Comparison of ENCODE assay signal across 8 cellular contexts in the genomic region with DNA sequence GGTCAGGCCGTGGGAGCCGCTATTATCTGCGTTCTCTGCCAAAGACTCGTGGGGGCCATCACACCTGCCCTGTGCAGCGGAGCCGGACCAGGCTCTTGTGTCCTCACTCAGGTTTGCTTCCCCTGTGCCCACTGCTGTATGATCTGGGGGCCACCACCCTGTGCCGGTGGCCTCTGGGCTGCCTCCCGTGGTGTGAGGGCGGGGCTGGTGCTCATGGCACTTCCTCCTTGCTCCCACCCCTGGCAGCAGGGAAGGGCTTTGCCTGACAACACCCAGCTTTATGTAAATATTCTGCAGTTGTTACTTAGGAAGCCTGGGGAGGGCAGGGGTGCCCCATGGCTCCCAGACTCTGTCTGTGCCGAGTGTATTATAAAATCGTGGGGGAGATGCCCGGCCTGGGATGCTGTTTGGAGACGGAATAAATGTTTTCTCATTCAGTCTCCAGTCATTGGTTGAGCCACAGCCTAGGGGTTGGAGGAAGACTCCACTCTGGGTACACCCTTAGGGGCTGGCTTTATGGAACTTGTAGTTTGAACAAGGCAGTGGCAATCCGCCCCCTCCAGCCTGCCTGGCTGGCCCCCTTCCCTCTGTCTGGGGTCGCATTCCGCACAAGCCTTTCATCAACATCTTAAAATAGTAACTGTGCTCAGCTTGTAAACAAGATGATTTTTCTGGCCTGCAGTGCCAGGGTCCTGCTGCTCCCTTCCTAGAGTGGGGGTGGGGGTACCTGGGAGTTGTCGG. TPM values are rescaled to one million over a fixed set of nuclear protein-coding genes. Genes with fewer than 3 reads are reported as not detected.
DNase-seq lines count a peak whose midpoint lies in the region; ATAC-seq and TF ChIP-seq lines count a peak whose summit lies in the region.

No MANE protein-coding gene starts in this region.

- H3K4me2 ChIP-seq in osteoblast (ENCODE audit: insufficient read depth, low read length), result no peak overlapping the region

- peaks cover 12% of the 10 kb centered on the region for H4K20me1 ChIP-seq in osteoblast (ENCODE audit: insufficient read depth, low read length)

- peaks cover 4% of the 10 kb centered on the region for H3K4me1 ChIP-seq in osteoblast (ENCODE audit: insufficient read depth, low read length)

- no peaks in the 10 kb centered on the region for H3K79me2 ChIP-seq in osteoblast (ENCODE audit: insufficient read depth, low read length)

- H3K36me3 ChIP-seq in osteoblast (ENCODE audit: insufficient read depth, low read length), result peaks cover 6% of the 10 kb centered on the region

- peak overlapping the region; percentile 40 for H3K4me3 ChIP-seq in GM12865 (ENCODE audit: low read depth, low read length)
- H3K4me3 ChIP-seq in dorsolateral prefrontal cortex, result peak overlapping the region in 7 of 59 donors; percentile 2 to 23 (median 10)
- H3K4me3 ChIP-seq in osteoblast (ENCODE audit: insufficient read depth, low read length), result no peak overlapping the region

- peak overlapping the region in 58 of 59 donors; percentile 38 to 98 (median 94) for H3K27ac ChIP-seq in dorsolateral prefrontal cortex
- H3K27ac ChIP-seq in osteoblast (ENCODE audit: low read depth, low read length), result no peak overlapping the region

- peak; percentile 40 for DNase-seq in GM12865 (ENCODE audit: low read depth)
- DNase-seq in NCI-H226, result peak; percentile 40
- no peak for DNase-seq in dorsolateral prefrontal cortex
- peak; percentile 57 for DNase-seq in osteoblast (ENCODE audit: insufficient read length, low spot score, missing footprints)
- DNase-seq in iPS-NIHi11 (ENCODE audit: low spot score), result no peak
- no peak for DNase-seq in NK-92 (lab: John Stamatoyannopoulos, UW; ENCODE audit: unreplicated experiment)
- no peak for DNase-seq in NCI-H82 (lab: John Stamatoyannopoulos, UW)

- H2AFZ ChIP-seq in osteoblast (ENCODE audit: low read length), result no peak overlapping the region

- no peaks in the 10 kb centered on the region for H3K9me3 ChIP-seq in osteoblast (ENCODE audit: low read depth, low read length)

- TF ChIP-seq CTCF in GM12865 (IDR thresholded peaks at IDR 0.05; ENCODE audit: insufficient read depth, low read depth, low read length, missing control alignments) (no peak), dorsolateral prefrontal cortex (IDR thresholded peaks at IDR 0.05 in 54 of 56, conservative IDR thresholded peaks at IDR 0.05 in 2 of 56; ENCODE audit: low read depth in 1 of 56, partially characterized antibody in 56 of 56) (no peak), osteoblast (IDR thresholded peaks at IDR 0.05; ENCODE audit: extremely low read depth, low read depth, low read length) (no peak)

- intact Hi-C loops in dorsolateral prefrontal cortex (cut with DNase I), result loop anchor here in 1 of 2 donors (5.0 to 10.0 kb wide), 2 partner anchors 45 to 148 kb away; partner anchors contain the start of gene TMC6

- no peak for ATAC-seq in GM18867 (IDR thresholded peaks at IDR 0.05; ENCODE audit: unreplicated experiment)

- H3K27me3 ChIP-seq in dorsolateral prefrontal cortex (no peaks in the 10 kb centered on the region), osteoblast (ENCODE audit: insufficient read depth, low read length) (no peaks in the 10 kb centered on the region)

RNA-seq across cellular contexts. Expression of gene SYNGR2, which starts 4.1 kb away (rescaled TPM):
- 100 to 1,000 TPM in 3 of 120 experiments, 10 to 100 TPM in 117; 19.6 to 122 (median 45.6) TPM for total RNA-seq in dorsolateral prefrontal cortex
- total RNA-seq in osteoblast, result 1.5 and 3.3 TPM in 2 replicates

RNA-seq across cellular contexts. Expression of gene TK1, which starts 14.4 kb away (rescaled TPM):
- total RNA-seq in dorsolateral prefrontal cortex (1 to 10 TPM in 109 of 120 experiments, under 1 TPM in 11; 0.55 to 5.6 (median 1.9) TPM), osteoblast (17.7 and 23.9 TPM in 2 replicates)

RNA-seq across cellular contexts. Expression of gene AFMID, which starts 14.7 kb away (rescaled TPM):
- total RNA-seq in dorsolateral prefrontal cortex, result 100 to 1,000 TPM in 13 of 120 experiments, 10 to 100 TPM in 107; 32.6 to 162 (median 68.4) TPM
- 20.0 and 23.2 TPM in 2 replicates for total RNA-seq in osteoblast

RNA-seq across cellular contexts. Expression of gene C17orf99, which starts 26.3 kb away (rescaled TPM):
- total RNA-seq in dorsolateral prefrontal cortex, result 1 to 10 TPM in 2 of 120 experiments, under 1 TPM in 9, not detected in 109; 0.18 to 1.9 (median 0.31) TPM
- not detected in 2 replicates for total RNA-seq in osteoblast

RNA-seq across cellular contexts. Expression of gene BIRC5, which starts 41.6 kb away (rescaled TPM):
- total RNA-seq in dorsolateral prefrontal cortex (1 to 10 TPM in 29 of 120 experiments, under 1 TPM in 66, not detected in 25; 0.16 to 2.8 (median 0.68) TPM), osteoblast (8.0 and 11.5 TPM in 2 replicates)

Comparison
In these comparisons a context has a peak if more than half of its experiments do, and no peak if none do; other contexts are left out.
1. DNase-seq: peak in GM12865 (single experiment), NCI-H226 (single experiment) and osteoblast (single experiment); none in dorsolateral prefrontal cortex (0 of 10), iPS-NIHi11 (single experiment), NK-92 (single experiment) and NCI-H82 (single experiment).